ENCODE assay signal across 29 cellular contexts in the genomic region with DNA sequence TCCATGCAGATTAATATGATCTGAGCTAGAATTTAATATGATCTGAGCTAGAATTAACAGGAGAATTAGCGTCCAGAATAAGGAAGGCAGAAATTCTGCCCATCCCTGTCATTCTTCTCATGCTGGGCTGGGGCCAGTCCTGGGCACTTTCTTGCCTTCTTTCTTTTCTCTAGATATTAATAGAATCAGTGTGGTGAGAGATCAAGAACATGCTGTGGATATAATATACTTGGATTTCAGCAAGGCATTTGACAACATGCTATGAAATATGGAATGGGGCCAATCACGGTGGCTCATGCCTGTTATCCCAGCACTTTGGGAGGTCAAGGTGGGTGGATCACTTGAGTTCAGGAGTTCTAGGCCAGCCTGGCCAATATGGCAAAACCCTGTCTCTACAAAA.
"Had no signal": no experiment of that assay in that cellular context is flagged by ENCODE, and none has a peak within 500 bp of the region (broad histone marks: within the 10 kb centered on the region; RNA-seq: fewer than 3 reads in every experiment).

No MANE protein-coding gene starts in this region.

- H3K27ac ChIP-seq: ascending aorta, brain microvascular endothelial cell, pancreas, prostate gland, sigmoid colon, stomach, thyroid gland, upper lobe of left lung, vagina had no signal

- H3K4me3 Mint-ChIP-seq: activated B cell treated with CpG ODN at 0.5 μM for 24 hours; activated CD4-positive, alpha-beta memory T cell treated with anti-CD3 and anti-CD28 coated beads for 36 hours; activated naive CD8-positive, alpha-beta T cell treated with anti-CD3 and anti-CD28 coated beads, Interleukin-2, amount 10 ng/mL, durations not matched to agents 7 days and 5 days; neural crest cell; stimulated activated naive B cell treated with anti-CD40 and anti-IgM and Interleukin-4, amounts not matched to agents 10 μg/mL and 1 μg/mL and 100 μg/mL, for 72 hours had no signal

- H3K27me3 Mint-ChIP-seq: activated B cell treated with CpG ODN at 0.5 μM for 24 hours; activated CD4-positive, alpha-beta memory T cell treated with anti-CD3 and anti-CD28 coated beads for 36 hours; activated naive CD8-positive, alpha-beta T cell treated with anti-CD3 and anti-CD28 coated beads, Interleukin-2, amount 10 ng/mL, durations not matched to agents 7 days and 5 days; stimulated activated naive B cell treated with anti-CD40 and anti-IgM and Interleukin-4, amounts not matched to agents 10 μg/mL and 1 μg/mL and 100 μg/mL, for 72 hours had no signal

- DNase-seq: activated B cell treated with CpG ODN at 0.5 μM for 24 hours; activated CD4-positive, alpha-beta memory T cell treated with anti-CD3 and anti-CD28 coated beads for 36 hours; activated CD8-positive, alpha-beta memory T cell treated with anti-CD3 and anti-CD28 coated beads, Interleukin-2, amount 50 U/mL, for 48 hours; activated effector memory CD4-positive, alpha-beta T cell treated with Interleukin-2 at 50 U/mL for 16 hours; activated naive CD8-positive, alpha-beta T cell treated with anti-CD3 and anti-CD28 coated beads, Interleukin-2, amount 10 ng/mL, durations not matched to agents 7 days and 5 days; activated T-cell treated with anti-CD3 and anti-CD28 coated beads, Interleukin-2, amount 50 U/mL, for 4 hours; brain microvascular endothelial cell; caudate nucleus; head of caudate nucleus; hippocampal formation; left cardiac atrium; left ventricle myocardium superior; mucosa of descending colon; nucleus accumbens; pancreas; sigmoid colon; stimulated activated CD4-positive, alpha-beta T cell treated with anti-CD3 and anti-CD28 coated beads, Interleukin-1b, Interleukin-23, amount 100 ng/mL, for 48 hours; stimulated activated CD4-positive, alpha-beta T cell treated with anti-CD3 and anti-CD28 coated beads, Interleukin-4, amount 100 ng/mL, for 4 hours; stimulated activated CD8-positive, alpha-beta memory T cell treated with anti-CD3 and anti-CD28 coated beads, Interleukin-4, amount 100 ng/mL, for 48 hours; stimulated activated naive B cell treated with anti-CD40 and anti-IgM and Interleukin-4, amounts not matched to agents 10 μg/mL and 1 μg/mL and 100 μg/mL, for 72 hours; stomach; SW 1271; thyroid gland; upper lobe of left lung had no signal

- ATAC-seq: activated T-cell treated with anti-CD3 and anti-CD28 coated beads, Interleukin-2, amount 50 U/mL, for 4 hours; left cardiac atrium; left ventricle myocardium superior; mucosa of descending colon; pancreas; stimulated activated naive B cell treated with anti-CD40 and anti-IgM and Interleukin-4, amounts not matched to agents 10 μg/mL and 1 μg/mL and 100 μg/mL, for 72 hours had no signal

- H3K9me3 Mint-ChIP-seq: activated B cell treated with CpG ODN at 0.5 μM for 24 hours; activated CD4-positive, alpha-beta memory T cell treated with anti-CD3 and anti-CD28 coated beads for 36 hours; activated naive CD8-positive, alpha-beta T cell treated with anti-CD3 and anti-CD28 coated beads, Interleukin-2, amount 10 ng/mL, durations not matched to agents 7 days and 5 days; activated T-cell treated with anti-CD3 and anti-CD28 coated beads, Interleukin-2, amount 50 U/mL, for 4 hours; neural crest cell; stimulated activated naive B cell treated with anti-CD40 and anti-IgM and Interleukin-4, amounts not matched to agents 10 μg/mL and 1 μg/mL and 100 μg/mL, for 72 hours had no signal

- H3K4me3 ChIP-seq: ascending aorta, mucosa of descending colon, pancreas, prostate gland, sigmoid colon, smooth muscle cell, stomach, thyroid gland, upper lobe of left lung, vagina had no signal

- H3K4me1 ChIP-seq: ascending aorta, pancreas, prostate gland, stomach, thyroid gland, upper lobe of left lung, vagina had no signal

- H3K36me3 ChIP-seq: brain microvascular endothelial cell, prostate gland had no signal

- H3K27ac Mint-ChIP-seq: activated B cell treated with CpG ODN at 0.5 μM for 24 hours; activated CD4-positive, alpha-beta memory T cell treated with anti-CD3 and anti-CD28 coated beads for 36 hours; activated naive CD8-positive, alpha-beta T cell treated with anti-CD3 and anti-CD28 coated beads, Interleukin-2, amount 10 ng/mL, durations not matched to agents 7 days and 5 days had no signal

- H3K27me3 ChIP-seq: ascending aorta, brain microvascular endothelial cell, pancreas, sigmoid colon, stomach, thyroid gland, upper lobe of left lung, vagina had no signal

- H3K9me3 ChIP-seq: ascending aorta, mucosa of descending colon, pancreas, prostate gland, sigmoid colon, stomach, thyroid gland, upper lobe of left lung, vagina had no signal
